ENCODE assay signal across 8 cellular contexts in genomic region chr4:177309525-177310371, GRCh38. TPM values are rescaled to one million over a fixed set of nuclear protein-coding genes. Genes with fewer than 3 reads are reported as not detected.
A peak's percentile ranks its signal among the peaks of the same experiment; 100 is the strongest.
DNase-seq lines count a peak whose midpoint lies in the region; ATAC-seq and TF ChIP-seq lines count a peak whose summit lies in the region.

A gene with protein sequence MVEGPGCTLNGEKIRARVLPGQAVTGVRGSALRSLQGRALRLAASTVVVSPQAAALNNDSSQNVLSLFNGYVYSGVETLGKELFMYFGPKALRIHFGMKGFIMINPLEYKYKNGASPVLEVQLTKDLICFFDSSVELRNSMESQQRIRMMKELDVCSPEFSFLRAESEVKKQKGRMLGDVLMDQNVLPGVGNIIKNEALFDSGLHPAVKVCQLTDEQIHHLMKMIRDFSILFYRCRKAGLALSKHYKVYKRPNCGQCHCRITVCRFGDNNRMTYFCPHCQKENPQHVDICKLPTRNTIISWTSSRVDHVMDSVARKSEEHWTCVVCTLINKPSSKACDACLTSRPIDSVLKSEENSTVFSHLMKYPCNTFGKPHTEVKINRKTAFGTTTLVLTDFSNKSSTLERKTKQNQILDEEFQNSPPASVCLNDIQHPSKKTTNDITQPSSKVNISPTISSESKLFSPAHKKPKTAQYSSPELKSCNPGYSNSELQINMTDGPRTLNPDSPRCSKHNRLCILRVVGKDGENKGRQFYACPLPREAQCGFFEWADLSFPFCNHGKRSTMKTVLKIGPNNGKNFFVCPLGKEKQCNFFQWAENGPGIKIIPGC (plus strand): TSS chr4:177309874. CDS start chr4:177309954, 80 bp downstream.

- H3K9me3 ChIP-seq in stomach = no peaks in the 10 kb centered on the region

- H3K4me3 ChIP-seq in fibroblast of villous mesenchyme (ENCODE audit: low read depth, low read length) (peak within 1 kb of the TSS; percentile 85), stomach (peak within 1 kb of the TSS; percentile 56 to 83 (median 68))

- POLR2A ChIA-PET in RWPE1 (lab: Yijun Ruan, JAX; ENCODE audit: low non-redundant PET) = no interaction called here

- intact Hi-C loops in stomach (cut with DNase I; ENCODE audit: low total_unique reads) = no loop called here

- H3K4me3 Mint-ChIP-seq in activated T-helper 17 cell treated with anti-CD3 and anti-CD28 coated beads, Interleukin-2, amount 50 U/mL, for 72 hours = peak within 1 kb of the TSS; percentile 94
- H3K4me3 Mint-ChIP-seq in neural crest cell = peak within 1 kb of the TSS; percentile 92

- peak within 1 kb of the TSS; percentile 75 for H3K27ac Mint-ChIP-seq in activated T-helper 17 cell treated with anti-CD3 and anti-CD28 coated beads, Interleukin-2, amount 50 U/mL, for 72 hours
- peak within 1 kb of the TSS; percentile 93 for H3K27ac Mint-ChIP-seq in neural crest cell (ENCODE audit: unreplicated experiment)

- no peaks in the 10 kb centered on the region for H3K36me3 Mint-ChIP-seq in activated T-helper 17 cell treated with anti-CD3 and anti-CD28 coated beads, Interleukin-2, amount 50 U/mL, for 72 hours (ENCODE audit: low read depth)
- H3K36me3 Mint-ChIP-seq in neural crest cell (ENCODE audit: low read depth) = no peaks in the 10 kb centered on the region

- H3K27ac ChIP-seq in RWPE1 = peak within 1 kb of the TSS; percentile 82
- peak within 1 kb of the TSS in 2 of 5 donors; percentile 23 to 54 for H3K27ac ChIP-seq in stomach

- H3K36me3 ChIP-seq in stomach = no peaks in the 10 kb centered on the region

- peak; percentile 86 for ATAC-seq in activated T-helper 17 cell treated with anti-CD3 and anti-CD28 coated beads, Interleukin-2, amount 50 U/mL, for 72 hours (replicated peaks)

- CTCF ChIA-PET in RWPE1 (lab: Yijun Ruan, JAX) = interaction anchor here (0.6 kb wide), 2 partner anchors 18 to 963 kb away, joined by 3 to 4 read pairs; no protein-coding TSS in a partner anchor

- no peaks in the 10 kb centered on the region for H3K27me3 ChIP-seq in stomach

- TF ChIP-seq POLR2A in stomach (IDR thresholded peaks at IDR 0.05) = no peak

- DNase-seq in EL = peak; percentile 85
- peak; percentile 25 for DNase-seq in GOT3 (lab: John Stamatoyannopoulos, UW)
- DNase-seq in LHCN-M2 (ENCODE audit: low read depth) = peak; percentile 90
- peak; percentile 96 for DNase-seq in RWPE1 (ENCODE audit: low spot score)
- DNase-seq in fibroblast of villous mesenchyme (ENCODE audit: low read depth) = peak; percentile 89
- DNase-seq in neural crest cell (ENCODE audit: low read depth, low spot score) = peak; percentile 85
- peak; percentile 90 for DNase-seq in stomach

- H3K4me1 ChIP-seq in stomach = peaks cover 7 to 26% (median 11%) of the 10 kb centered on the region in 4 donors

- no peak for TF ChIP-seq EP300 in stomach (IDR thresholded peaks at IDR 0.05)

- peaks cover 10% of the 10 kb centered on the region for H3K4me1 Mint-ChIP-seq in activated T-helper 17 cell treated with anti-CD3 and anti-CD28 coated beads, Interleukin-2, amount 50 U/mL, for 72 hours
- H3K4me1 Mint-ChIP-seq in neural crest cell = peaks cover 31% of the 10 kb centered on the region

- H3K9me3 Mint-ChIP-seq in activated T-helper 17 cell treated with anti-CD3 and anti-CD28 coated beads, Interleukin-2, amount 50 U/mL, for 72 hours = no peaks in the 10 kb centered on the region
- no peaks in the 10 kb centered on the region for H3K9me3 Mint-ChIP-seq in neural crest cell

- WGBS in stomach, 5 donors = 0 to 1% (median 1%) methylated on average over 47 to 52 of the region's 52 CpGs

- H3K27me3 Mint-ChIP-seq in activated T-helper 17 cell treated with anti-CD3 and anti-CD28 coated beads, Interleukin-2, amount 50 U/mL, for 72 hours = no peaks in the 10 kb centered on the region
- no peaks in the 10 kb centered on the region for H3K27me3 Mint-ChIP-seq in neural crest cell (ENCODE audit: low read depth)

- TF ChIP-seq CTCF in RWPE1 (conservative IDR thresholded peaks at IDR 0.05; ENCODE audit: low read depth) (no peak), fibroblast of villous mesenchyme (IDR thresholded peaks at IDR 0.05; ENCODE audit: insufficient read depth, low read depth, low read length) (no peak), neural crest cell (conservative IDR thresholded peaks at IDR 0.05) (no peak), stomach (IDR thresholded peaks at IDR 0.05) (no peak)

RNA-seq across cellular contexts. Expression of the gene that starts here (rescaled TPM):
- total RNA-seq in LHCN-M2 (2014; rRNA removed) (13.1 and 13.8 TPM in 2 replicates), fibroblast of villous mesenchyme (8.1 and 28.1 TPM in 2 replicates), neural crest cell (18.2 and 20.6 TPM in 2 replicates), stomach (1 to 10 TPM in 3 of 5 donors, under 1 TPM in 1, not detected in 1; 0.29 to 9.3 (median 2.4) TPM)
- 2.7 TPM for polyA plus RNA-seq in LHCN-M2 (2012)
- 10 to 100 TPM; 23.1 to 25.7 TPM for total RNA-seq in activated T-helper 17 cell treated with anti-CD3 and anti-CD28 coated beads, Interleukin-2, amount 50 U/mL, for 72 hours
- polyA plus RNA-seq in stomach = 1 to 10 TPM in 1 of 3 donors, under 1 TPM in 1, not detected in 1; 0.37 to 1.1 TPM

Comparison
In these comparisons a context has a peak if more than half of its experiments do, and no peak if none do; other contexts are left out.
1. DNase-seq: peak in every context shown above with its lines; median percentile 96 in RWPE1; 90 in LHCN-M2; 90 in stomach; 89 in fibroblast of villous mesenchyme; 85 in EL; 85 in neural crest cell; 25 in GOT3.